8 cellular contexts compared by ENCODE assay signal in the genomic region with DNA sequence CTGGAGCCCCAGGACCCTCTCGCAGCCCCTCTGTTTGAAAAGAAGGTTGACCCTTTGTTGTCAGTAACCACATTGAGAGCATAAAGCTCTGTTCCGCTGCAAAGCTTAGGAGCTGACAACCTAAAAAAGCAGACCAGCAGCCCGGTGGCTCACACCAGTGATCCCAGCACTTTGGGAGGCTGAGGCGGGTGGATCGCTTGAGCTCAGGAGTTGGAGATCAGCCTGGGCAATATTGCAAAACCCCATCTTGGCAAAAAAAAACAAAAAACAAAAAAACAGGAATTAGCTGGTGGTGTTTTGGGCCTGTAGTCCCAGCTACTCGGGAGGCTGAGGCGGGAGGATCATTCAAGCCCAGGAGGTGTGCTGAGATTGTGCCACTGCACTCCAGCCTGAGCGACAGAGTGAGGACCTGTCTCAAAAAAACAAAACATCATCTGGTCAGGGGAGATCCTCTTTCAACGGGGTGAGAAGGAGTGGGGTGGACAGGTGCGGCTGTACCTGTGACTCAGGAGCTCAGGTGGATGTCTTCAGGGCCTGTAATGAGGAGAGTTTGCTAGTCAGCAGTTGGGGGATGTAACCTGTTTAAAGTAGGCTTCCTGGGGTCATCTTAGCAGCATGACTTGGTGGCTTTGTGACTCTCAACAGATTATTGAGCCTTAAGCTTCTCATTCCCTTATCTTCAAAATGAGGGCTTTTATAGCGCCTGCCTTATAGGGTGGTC. TPM values are rescaled to one million over a fixed set of nuclear protein-coding genes. Genes with fewer than 3 reads are reported as not detected.
DNase-seq lines count a peak whose midpoint lies in the region; ATAC-seq and TF ChIP-seq lines count a peak whose summit lies in the region.

No MANE protein-coding gene starts in this region.

- H3K4me1 ChIP-seq in H9 (ENCODE audit: insufficient read depth, low read length) (peaks cover 4% of the 10 kb centered on the region; the same call in 1 of the 2 replicates), left ventricle myocardium inferior (peaks cover 46% of the 10 kb centered on the region)

- H3K4me2 ChIP-seq in H9 (ENCODE audit: insufficient read depth, insufficient read length, low read length), result peak overlapping the region; percentile 49

- peaks cover 5% of the 10 kb centered on the region for H3K23me2 ChIP-seq in H9 (ENCODE audit: insufficient read length, low read depth, low read length, poor library complexity, severe bottlenecking)

- H2AK5ac ChIP-seq in H9 (ENCODE audit: insufficient read length, low read length), result no peak overlapping the region

- no peak overlapping the region for H4K5ac ChIP-seq in H9 (ENCODE audit: insufficient read length, low read depth, low read length)

- no peak overlapping the region for H2BK15ac ChIP-seq in H9 (ENCODE audit: low read depth, low read length)

- H4K91ac ChIP-seq in H9 (ENCODE audit: insufficient read length, low read depth, low read length), result no peak overlapping the region

- peaks cover 10 to 47% (median 39%) of the 10 kb centered on the region in 3 experiments for H3K36me3 Mint-ChIP-seq in H9 (ENCODE audit: insufficient read depth in 1 of 3, low read depth in 3 of 3)
- H3K36me3 Mint-ChIP-seq in T-helper 17 cell (ENCODE audit: low read depth), result peaks cover 4% of the 10 kb centered on the region

- H3K14ac ChIP-seq in H9 (ENCODE audit: insufficient read depth, low read length), result no peak overlapping the region

- H3K4me3 Mint-ChIP-seq in H9, result peak overlapping the region; percentile 74 to 94
- H3K4me3 Mint-ChIP-seq in T-helper 17 cell, result peak overlapping the region; percentile 88

- ATAC-seq in T-helper 17 cell (no peak), GM18511 (IDR thresholded peaks at IDR 0.05; ENCODE audit: unreplicated experiment) (no peak), GM21526 (IDR thresholded peaks at IDR 0.05; ENCODE audit: low FRiP score, unreplicated experiment) (no peak)

- H2BK120ac ChIP-seq in H9 (ENCODE audit: low read depth, low read length, poor library complexity, severe bottlenecking), result no peak overlapping the region

- no peak overlapping the region for H4K8ac ChIP-seq in H9 (replicated peaks; ENCODE audit: insufficient read length, low read depth, low read length)

- H3K9me3 ChIP-seq in H9 (ENCODE audit: control insufficient read depth, low read depth, low read length) (no peaks in the 10 kb centered on the region), T-helper 17 cell (ENCODE audit: control insufficient read depth, low read length, poor library complexity, severe bottlenecking) (no peaks in the 10 kb centered on the region), left ventricle myocardium inferior (replicated peaks) (no peaks in the 10 kb centered on the region)

- DNase-seq in H9 (no peak), T-helper 17 cell (no peak), left ventricle myocardium inferior (no peak), skeletal muscle cell (ENCODE audit: low read depth) (no peak), nucleus accumbens (lab: John Stamatoyannopoulos, UW) (no peak), hippocampal formation (lab: John Stamatoyannopoulos, UW) (no peak)

- no peak overlapping the region for H3K4ac ChIP-seq in H9 (ENCODE audit: low read depth, low read length)

- H3K36me3 ChIP-seq in left ventricle myocardium inferior, result peaks cover 35% of the 10 kb centered on the region

- H3K4me3 ChIP-seq in left ventricle myocardium inferior (peak overlapping the region; percentile 69), skeletal muscle cell (ENCODE audit: low read depth, low read length) (peak overlapping the region; percentile 67)

- no peaks in the 10 kb centered on the region for H3K79me1 ChIP-seq in H9 (ENCODE audit: insufficient read depth, low read depth, low read length, poor library complexity, severe bottlenecking)

- no peak overlapping the region for H2BK5ac ChIP-seq in H9 (ENCODE audit: insufficient read length, low read length)

- no peak overlapping the region for H3K56ac ChIP-seq in H9 (ENCODE audit: insufficient read length, low read depth, low read length)

- intact Hi-C loops in left ventricle myocardium inferior (cut with micrococcal nuclease), result no loop called here

- no peaks in the 10 kb centered on the region for H3K27me3 ChIP-seq in H9 (ENCODE audit: insufficient read depth, low read length)
- no peaks in the 10 kb centered on the region for H3K27me3 ChIP-seq in left ventricle myocardium inferior (ENCODE audit: low read depth)

- H4K20me1 ChIP-seq in H9 (ENCODE audit: control insufficient read depth, insufficient read depth, insufficient read length), result no peaks in the 10 kb centered on the region

- no peaks in the 10 kb centered on the region for H3K79me2 ChIP-seq in H9 (ENCODE audit: insufficient read depth, low read length)

- no CpG with 5 or more reads among the region's 11 CpGs for WGBS in H9 (ENCODE audit: extremely low coverage, insufficient read length, low lambda C conversion rate)

- TF ChIP-seq CTCF in H9 (conservative IDR thresholded peaks at IDR 0.05), result no peak
- TF ChIP-seq CTCF in left ventricle myocardium inferior (IDR thresholded peaks at IDR 0.05; ENCODE audit: borderline replicate concordance), result no peak

- peaks cover 19 to 28% of the 10 kb centered on the region in 2 experiments for H3K4me1 Mint-ChIP-seq in H9
- H3K4me1 Mint-ChIP-seq in T-helper 17 cell, result peaks cover 14% of the 10 kb centered on the region

- no peak overlapping the region for H2AFZ ChIP-seq in H9 (ENCODE audit: low read length)

- H3T11ph ChIP-seq in H9 (ENCODE audit: low read length), result no peak overlapping the region

- no peak overlapping the region for H3K9ac ChIP-seq in H9 (ENCODE audit: extremely low read depth, insufficient read length, low read length)

- no peak overlapping the region for H3K23ac ChIP-seq in H9 (ENCODE audit: insufficient read length, low read depth, low read length)

- no peak overlapping the region for H2BK12ac ChIP-seq in H9 (ENCODE audit: insufficient read length, low read depth, low read length)

- no peaks in the 10 kb centered on the region for H3K9me3 Mint-ChIP-seq in H9

- H3K18ac ChIP-seq in H9 (ENCODE audit: insufficient read length, low read depth, low read length), result peak overlapping the region; percentile 38

- H2BK20ac ChIP-seq in H9 (ENCODE audit: low read depth, low read length, poor library complexity, severe bottlenecking), result no peak overlapping the region

- peak overlapping the region; percentile 28 to 78 (median 62); a peak in 5 of 7 replicates for H3K27ac Mint-ChIP-seq in H9
- H3K27ac Mint-ChIP-seq in T-helper 17 cell, result no peak overlapping the region

- H3K27ac ChIP-seq in H9 (ENCODE audit: insufficient read length, low read depth, low read length) (no peak overlapping the region), left ventricle myocardium inferior (replicated peaks) (peak overlapping the region; percentile 63)

- no peaks in the 10 kb centered on the region for H3K27me3 Mint-ChIP-seq in H9 (ENCODE audit: low read depth)
- H3K27me3 Mint-ChIP-seq in T-helper 17 cell, result no peaks in the 10 kb centered on the region

RNA-seq across cellular contexts. Expression of a gene that starts 0.7 kb away (rescaled TPM):
- total RNA-seq in H9 (2021), result 44.3 and 49.0 TPM in 2 replicates
- under 1 TPM in 1 of 2 donors, not detected in 1; 0.40 TPM for total RNA-seq in T-helper 17 cell
- total RNA-seq in left ventricle myocardium inferior, result 6.6 TPM

RNA-seq across cellular contexts. Expression of a gene that starts 27.1 kb away (rescaled TPM):
- total RNA-seq in H9 (2021) (76.6 and 83.3 TPM in 2 replicates), T-helper 17 cell (10 to 100 TPM; 24.2 to 30.6 TPM), left ventricle myocardium inferior (7.8 TPM)
